Comparison of ENCODE assay signal across 2 cellular contexts in the genomic region with DNA sequence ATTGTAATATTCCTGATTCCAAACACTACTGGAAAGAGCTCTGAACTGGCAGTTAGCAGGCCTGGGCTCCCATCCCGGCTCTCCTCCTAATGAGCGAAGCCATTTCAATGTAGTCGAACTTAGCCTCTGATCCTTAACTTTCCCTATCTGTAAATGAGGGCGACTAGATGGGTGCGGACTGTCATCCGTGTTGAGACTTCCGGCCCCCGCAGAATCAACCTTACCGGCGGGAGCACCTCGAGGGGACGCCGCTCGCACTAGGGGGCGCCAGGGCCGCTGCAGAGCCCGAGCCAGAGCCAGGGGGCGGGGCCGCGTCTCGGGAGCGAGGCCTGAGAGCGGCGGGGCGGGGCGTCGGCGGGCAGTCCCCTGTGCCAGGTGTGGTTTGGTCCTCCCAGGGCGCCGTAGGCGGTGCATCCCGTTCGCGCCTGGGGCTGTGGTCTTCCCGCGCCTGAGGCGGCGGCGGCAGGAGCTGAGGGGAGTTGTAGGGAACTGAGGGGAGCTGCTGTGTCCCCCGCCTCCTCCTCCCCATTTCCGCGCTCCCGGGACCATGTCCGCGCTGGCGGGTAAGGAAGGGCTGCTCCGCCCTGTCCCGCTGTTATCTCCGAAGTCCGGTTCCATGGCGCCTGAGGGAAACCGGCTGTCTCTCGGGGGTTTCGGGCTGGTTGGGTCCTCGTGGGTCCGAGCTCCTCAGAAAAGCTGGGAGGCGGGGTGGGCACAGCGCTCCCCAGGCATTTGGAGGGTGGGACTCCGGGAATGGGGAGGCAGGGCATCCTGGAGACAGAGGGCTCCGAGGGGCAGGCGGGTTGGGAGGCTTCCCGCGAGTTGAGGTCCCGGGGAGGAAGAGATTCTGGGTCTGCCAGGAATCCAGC.
TF ChIP-seq lines count a peak whose summit lies in the region.

A gene (plus strand): TSS at position 437 of the 869 bp plus-strand sequence. CDS start 111 bp downstream, at position 548.

TF ChIP-seq in IMR-90, 13 proteins besides CTCF, POLR2A, EP300 and RAD21:
- TF ChIP-seq, protein P1, sequence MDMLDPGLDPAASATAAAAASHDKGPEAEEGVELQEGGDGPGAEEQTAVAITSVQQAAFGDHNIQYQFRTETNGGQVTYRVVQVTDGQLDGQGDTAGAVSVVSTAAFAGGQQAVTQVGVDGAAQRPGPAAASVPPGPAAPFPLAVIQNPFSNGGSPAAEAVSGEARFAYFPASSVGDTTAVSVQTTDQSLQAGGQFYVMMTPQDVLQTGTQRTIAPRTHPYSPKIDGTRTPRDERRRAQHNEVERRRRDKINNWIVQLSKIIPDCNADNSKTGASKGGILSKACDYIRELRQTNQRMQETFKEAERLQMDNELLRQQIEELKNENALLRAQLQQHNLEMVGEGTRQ (IDR thresholded peaks at IDR 0.05; ENCODE audit: low read depth, low read length) = no peak
- TF ChIP-seq CHD1 (IDR thresholded peaks at IDR 0.05; ENCODE audit: low read depth, low read length) = no peak
- peak; percentile 95 for TF ChIP-seq MAZ (IDR thresholded peaks at IDR 0.05; ENCODE audit: borderline replicate concordance, low read depth, low read length)
- TF ChIP-seq SMC3 (IDR thresholded peaks at IDR 0.05; ENCODE audit: low read depth, low read length) = peak; percentile 83
- no peak for TF ChIP-seq RFX5 (IDR thresholded peaks at IDR 0.05; ENCODE audit: low read depth, low read length)
- peak; percentile 10 for TF ChIP-seq RCOR1 (IDR thresholded peaks at IDR 0.05; ENCODE audit: insufficient replicate concordance, low read length)
- no peak; the same call in 1 of the 2 replicates for TF ChIP-seq BHLHE40 (IDR thresholded peaks at IDR 0.05; ENCODE audit: low read depth, low read length)
- no peak for TF ChIP-seq FOS (IDR thresholded peaks at IDR 0.05; ENCODE audit: low read depth, low read length)
- TF ChIP-seq NFE2L2 (IDR thresholded peaks at IDR 0.05; ENCODE audit: low read depth, low read length) = no peak
- TF ChIP-seq CEBPB (IDR thresholded peaks at IDR 0.05; ENCODE audit: low read depth, low read length) = no peak
- no peak; the same call in none of the 2 replicates for TF ChIP-seq MXI1 (IDR thresholded peaks at IDR 0.05; ENCODE audit: borderline replicate concordance, low read depth, low read length)
- TF ChIP-seq MAFK (IDR thresholded peaks at IDR 0.05; ENCODE audit: low read depth, low read length) = no peak
- TF ChIP-seq, protein P2, sequence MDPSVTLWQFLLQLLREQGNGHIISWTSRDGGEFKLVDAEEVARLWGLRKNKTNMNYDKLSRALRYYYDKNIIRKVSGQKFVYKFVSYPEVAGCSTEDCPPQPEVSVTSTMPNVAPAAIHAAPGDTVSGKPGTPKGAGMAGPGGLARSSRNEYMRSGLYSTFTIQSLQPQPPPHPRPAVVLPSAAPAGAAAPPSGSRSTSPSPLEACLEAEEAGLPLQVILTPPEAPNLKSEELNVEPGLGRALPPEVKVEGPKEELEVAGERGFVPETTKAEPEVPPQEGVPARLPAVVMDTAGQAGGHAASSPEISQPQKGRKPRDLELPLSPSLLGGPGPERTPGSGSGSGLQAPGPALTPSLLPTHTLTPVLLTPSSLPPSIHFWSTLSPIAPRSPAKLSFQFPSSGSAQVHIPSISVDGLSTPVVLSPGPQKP (IDR thresholded peaks at IDR 0.05; ENCODE audit: borderline replicate concordance, low read depth, low read length) = no peak

TF ChIP-seq in endothelial cell of umbilical vein, 7 proteins besides CTCF, POLR2A, EP300 and RAD21:
- TF ChIP-seq EZH2 (IDR thresholded peaks at IDR 0.05; ENCODE audit: borderline replicate concordance, low read depth, low read length, severe bottlenecking) = no peak
- peak; percentile 87 for TF ChIP-seq POLR2AphosphoS5 (IDR thresholded peaks at IDR 0.05; ENCODE audit: insufficient read depth, low read depth, low read length)
- TF ChIP-seq FOS (IDR thresholded peaks at IDR 0.05; ENCODE audit: borderline replicate concordance, insufficient read depth, low read length) = no peak
- no peak for TF ChIP-seq JUN (IDR thresholded peaks at IDR 0.05; ENCODE audit: borderline replicate concordance, insufficient read depth, insufficient read length, low read depth)
- no peak for TF ChIP-seq MYC (IDR thresholded peaks at IDR 0.05; ENCODE audit: low read depth, low read length)
- TF ChIP-seq, protein P3, sequence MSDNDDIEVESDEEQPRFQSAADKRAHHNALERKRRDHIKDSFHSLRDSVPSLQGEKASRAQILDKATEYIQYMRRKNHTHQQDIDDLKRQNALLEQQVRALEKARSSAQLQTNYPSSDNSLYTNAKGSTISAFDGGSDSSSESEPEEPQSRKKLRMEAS (IDR thresholded peaks at IDR 0.05; ENCODE audit: insufficient read depth, insufficient read length) = peak; percentile 28
- TF ChIP-seq GATA2 (IDR thresholded peaks at IDR 0.05; ENCODE audit: insufficient read depth, insufficient read length, low read depth, low read length) = no peak
